17 cellular contexts compared by ENCODE assay signal in the genomic region with DNA sequence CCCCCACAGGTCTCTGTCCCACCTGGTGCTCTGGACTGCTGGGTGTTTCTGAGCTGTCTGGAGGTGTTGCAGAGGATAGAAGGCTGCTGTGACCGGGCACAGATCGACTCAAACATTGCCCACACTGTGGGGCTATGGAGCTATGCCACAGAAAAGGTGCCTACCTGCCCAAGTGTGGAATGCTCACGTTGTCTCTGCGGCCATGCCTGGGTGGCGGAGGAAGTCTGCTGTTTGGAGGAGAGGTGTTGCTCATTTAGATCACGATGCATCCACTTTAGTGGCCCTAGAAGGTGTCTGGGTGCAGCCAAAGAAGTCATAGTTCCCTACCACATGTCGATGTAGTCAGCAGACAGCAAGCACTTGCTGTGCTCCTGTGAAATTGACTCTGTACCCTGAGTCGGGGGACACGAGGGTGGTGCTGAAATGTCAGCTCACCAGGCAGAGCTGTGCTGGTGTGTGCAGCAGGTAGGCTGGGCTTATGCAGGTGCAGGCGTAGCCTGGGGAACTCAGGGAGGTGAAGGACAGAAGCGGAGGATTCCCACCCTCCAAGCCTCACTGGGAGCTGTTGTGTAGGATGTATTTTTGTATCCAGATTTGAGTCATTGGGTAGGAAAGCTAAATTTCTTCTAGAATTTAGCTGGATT. TPM values are rescaled to one million over a fixed set of nuclear protein-coding genes. Genes with fewer than 3 reads are reported as not detected.
A peak's percentile ranks its signal among the peaks of the same experiment; 100 is the strongest.
DNase-seq lines count a peak whose midpoint lies in the region; ATAC-seq, FAIRE-seq and TF ChIP-seq lines count a peak whose summit lies in the region.
"Had no signal": no experiment of that assay in that cellular context is flagged by ENCODE, and none has a peak within 500 bp of the region (broad histone marks: within the 10 kb centered on the region; RNA-seq: fewer than 3 reads in every experiment).

No MANE protein-coding gene starts in this region.

- intact Hi-C loops in activated CD4-positive, alpha-beta memory T cell treated with anti-CD3 and anti-CD28 coated beads for 36 hours (cut with micrococcal nuclease) = no loop called here
- intact Hi-C loops in esophagus squamous epithelium (cut with DNase I) = no loop called here

- no peak for TF ChIP-seq POLR2A in H1 (IDR thresholded peaks at IDR 0.05; ENCODE audit: control extremely low read depth in 1 of 2, low read depth in 2 of 2, low read length in 2 of 2)
- no peak for TF ChIP-seq POLR2A in esophagus squamous epithelium (IDR thresholded peaks at IDR 0.05)

- H3K23me2 ChIP-seq in H1 (ENCODE audit: low read depth, low read length) = no peaks in the 10 kb centered on the region

- H3K4me1 Mint-ChIP-seq in GM23338 = peaks cover 13% of the 10 kb centered on the region
- peaks cover 40% of the 10 kb centered on the region for H3K4me1 Mint-ChIP-seq in activated CD4-positive, alpha-beta memory T cell treated with anti-CD3 and anti-CD28 coated beads for 36 hours (ENCODE audit: low read depth)

- TF ChIP-seq CTCF in GM23338 (conservative IDR thresholded peaks at IDR 0.05; ENCODE audit: low read depth in 2 of 2) (no peak), H1 (IDR thresholded peaks at IDR 0.05; ENCODE audit: control extremely low read depth in 1 of 3, insufficient read depth in 1 of 3, low read depth in 1 of 3, low read length in 3 of 3) (no peak), esophagus squamous epithelium (IDR thresholded peaks at IDR 0.05) (no peak)

- no peaks in the 10 kb centered on the region for H3K9me2 ChIP-seq in GM23338 (ENCODE audit: insufficient read depth)

- H3K4me1 ChIP-seq in GM23338 (ENCODE audit: insufficient read depth) (peaks cover 4% of the 10 kb centered on the region; the same call in 1 of the 2 replicates), H1 (replicated peaks in 1 of 4; ENCODE audit: control insufficient read depth in 3 of 4, insufficient read depth in 4 of 4, low read length in 3 of 4) (peaks cover 0 to 4% (median 0%) of the 10 kb centered on the region in 4 experiments; a peak in 2 of 7 replicates), esophagus squamous epithelium (no peaks in the 10 kb centered on the region)
- H3K4me1 ChIP-seq: esophagus muscularis mucosa had no signal

- peaks cover 33% of the 10 kb centered on the region for H3K36me3 Mint-ChIP-seq in GM23338 (ENCODE audit: low read depth)
- H3K36me3 Mint-ChIP-seq in activated CD4-positive, alpha-beta memory T cell treated with anti-CD3 and anti-CD28 coated beads for 36 hours = peaks cover 52% of the 10 kb centered on the region

- CTCF ChIA-PET in activated CD4-positive, alpha-beta memory T cell treated with anti-CD3 and anti-CD28 coated beads for 36 hours (lab: Charles Lee) = interaction anchor here (1.8 kb wide), 1 partner anchor 61 kb away, joined by 5 read pairs; no protein-coding TSS in a partner anchor
- CTCF ChIA-PET in H1 (lab: Charles Lee; ENCODE audit: partially characterized antibody) = interaction anchor here (0.6 to 4.0 kb wide), 7 partner anchors 10 to 248 kb away, joined by 3 to 14 read pairs (median 6); no protein-coding TSS in a partner anchor

- H3K56ac ChIP-seq in H1 (replicated peaks; ENCODE audit: insufficient read length, low read depth, low read length) = no peak overlapping the region

- TF ChIP-seq RAD21 in H1 (IDR thresholded peaks at IDR 0.05 in 1 of 2, conservative IDR thresholded peaks at IDR 0.05 in 1 of 2; ENCODE audit: low read depth in 2 of 2, low read length in 2 of 2) = no peak

- H2AFZ ChIP-seq in GM23338 (no peak overlapping the region), H1 (ENCODE audit: low read length) (no peak overlapping the region)

- H3K4me3 ChIP-seq in GM23338 (no peak overlapping the region), H1 (ENCODE audit: extremely low read depth in 1 of 4, insufficient read depth in 2 of 4, low read depth in 3 of 4, low read length in 4 of 4) (no peak overlapping the region), esophagus squamous epithelium (no peak overlapping the region)
- H3K4me3 ChIP-seq: esophagus muscularis mucosa had no signal

- peaks cover 25% of the 10 kb centered on the region for H4K20me1 ChIP-seq in GM23338 (replicated peaks; ENCODE audit: insufficient read depth)
- peaks cover 9 to 11% of the 10 kb centered on the region in 2 experiments for H4K20me1 ChIP-seq in H1 (replicated peaks in 1 of 2; ENCODE audit: control insufficient read depth in 1 of 2, insufficient read depth in 2 of 2, low read length in 2 of 2)

- WGBS in H1 (ENCODE audit: extremely low coverage in 1 of 2, insufficient coverage in 1 of 2, insufficient read length in 1 of 2, insufficient replicate concordance in 2 of 2, low coverage in 1 of 2, low lambda C conversion rate in 2 of 2, missing lambda C conversion rate in 1 of 2), 2 experiments = 89% methylated on average over 11 of the region's 11 CpGs; no CpG with 5 or more reads in 1 of the 2 experiments
- 96 to 100% methylated on average over 3 to 5 of the region's 11 CpGs for WGBS in esophagus squamous epithelium, 2 donors

- peak overlapping the region; percentile 64; the same call in 1 of the 2 replicates for H3K27ac Mint-ChIP-seq in GM23338
- H3K27ac Mint-ChIP-seq in activated CD4-positive, alpha-beta memory T cell treated with anti-CD3 and anti-CD28 coated beads for 36 hours = peak overlapping the region; percentile 35

- no peak overlapping the region for H3K4me2 ChIP-seq in GM23338
- H3K4me2 ChIP-seq in H1 (ENCODE audit: insufficient read depth in 1 of 2, low read depth in 2 of 2, low read length in 2 of 2) = no peak overlapping the region

- no peak for FAIRE-seq in H1 (lab: Jason Lieb, UNC)

- ATAC-seq in GM23338 (no peak), GM18868 (IDR thresholded peaks at IDR 0.05; ENCODE audit: unreplicated experiment) (no peak), HG02798 (IDR thresholded peaks at IDR 0.05; ENCODE audit: poor library complexity, unreplicated experiment) (no peak)
- ATAC-seq: left cardiac atrium had no signal

- no peak overlapping the region for H2AK5ac ChIP-seq in H1 (ENCODE audit: low read depth, low read length)

- H3K27me3 ChIP-seq in GM23338 (ENCODE audit: insufficient read depth) (no peaks in the 10 kb centered on the region), H1 (replicated peaks in 1 of 4; ENCODE audit: control insufficient read depth in 3 of 4, extremely low read depth in 1 of 4, insufficient read depth in 3 of 4, low read length in 3 of 4) (no peaks in the 10 kb centered on the region), esophagus squamous epithelium (no peaks in the 10 kb centered on the region)
- H3K27me3 ChIP-seq: esophagus muscularis mucosa had no signal

- H3K27me3 Mint-ChIP-seq in GM23338 (ENCODE audit: insufficient read depth, low read depth, poor library complexity) = peaks cover 7% of the 10 kb centered on the region
- no peaks in the 10 kb centered on the region for H3K27me3 Mint-ChIP-seq in activated CD4-positive, alpha-beta memory T cell treated with anti-CD3 and anti-CD28 coated beads for 36 hours

- H3K9me3 Mint-ChIP-seq in GM23338 = no peaks in the 10 kb centered on the region
- no peaks in the 10 kb centered on the region for H3K9me3 Mint-ChIP-seq in activated CD4-positive, alpha-beta memory T cell treated with anti-CD3 and anti-CD28 coated beads for 36 hours
- H3K9me3 Mint-ChIP-seq: activated T-cell treated with anti-CD3 and anti-CD28 coated beads, Interleukin-2, amount 50 U/mL, for 4 hours had no signal

- no peak overlapping the region for H3K14ac ChIP-seq in H1 (ENCODE audit: insufficient read length)

- no peak overlapping the region for H3K18ac ChIP-seq in H1 (ENCODE audit: extremely low read depth, low read length)

- H3K4me3 Mint-ChIP-seq in GM23338 = no peak overlapping the region
- H3K4me3 Mint-ChIP-seq in activated CD4-positive, alpha-beta memory T cell treated with anti-CD3 and anti-CD28 coated beads for 36 hours = no peak overlapping the region
- H3K4me3 Mint-ChIP-seq: activated T-cell treated with anti-CD3 and anti-CD28 coated beads, Interleukin-2, amount 50 U/mL, for 4 hours had no signal

- H4K5ac ChIP-seq in H1 (ENCODE audit: insufficient read length, low read depth, low read length) = no peak overlapping the region

- no peak overlapping the region for H2BK12ac ChIP-seq in H1 (ENCODE audit: low read depth, low read length)

- no peaks in the 10 kb centered on the region for H3F3A ChIP-seq in GM23338 (replicated peaks; ENCODE audit: low read depth)

- no peak overlapping the region for H3K4ac ChIP-seq in H1 (replicated peaks; ENCODE audit: insufficient read length, low read depth, low read length)

- H2BK15ac ChIP-seq in H1 (ENCODE audit: low read length) = no peak overlapping the region

- H3K79me2 ChIP-seq in GM23338 (replicated peaks; ENCODE audit: insufficient read depth) (peaks cover 7% of the 10 kb centered on the region), H1 (ENCODE audit: control insufficient read depth in 1 of 2, insufficient read depth in 2 of 2, low read length in 2 of 2) (no peaks in the 10 kb centered on the region; a peak in 1 of 4 replicates)

- H3K27ac ChIP-seq in GM23338 (ENCODE audit: low read depth) (no peak overlapping the region), H1 (ENCODE audit: low read depth, low read length) (no peak overlapping the region), esophagus squamous epithelium (no peak overlapping the region)
- H3K27ac ChIP-seq: esophagus muscularis mucosa had no signal

- H2BK120ac ChIP-seq in H1 (replicated peaks; ENCODE audit: low read depth, low read length) = no peak overlapping the region

- peaks cover 5% of the 10 kb centered on the region; the same call in 1 of the 2 replicates for H3K79me1 ChIP-seq in H1 (ENCODE audit: low read depth, low read length)

- H3K9me3 ChIP-seq in H1 (ENCODE audit: insufficient read depth in 2 of 2, low read depth in 1 of 2, low read length in 1 of 2) = no peaks in the 10 kb centered on the region
- H3K9me3 ChIP-seq in esophagus squamous epithelium = no peaks in the 10 kb centered on the region
- H3K9me3 ChIP-seq: esophagus muscularis mucosa had no signal

- H3K23ac ChIP-seq in H1 (ENCODE audit: insufficient read length) = no peak overlapping the region

- no peak for DNase-seq in GM23338 (ENCODE audit: low spot score)
- no peak for DNase-seq in activated CD4-positive, alpha-beta memory T cell treated with anti-CD3 and anti-CD28 coated beads for 36 hours
- DNase-seq in H1 (ENCODE audit: low read depth in 1 of 2, low spot score in 2 of 2) = no peak
- peak in 38 of 56 donors; percentile 30 to 90 (median 66) for DNase-seq in nucleus accumbens (lab: John Stamatoyannopoulos, UW)
- no peak for DNase-seq in esophagus squamous epithelium (lab: John Stamatoyannopoulos, UW)
- DNase-seq: activated CD4-positive, alpha-beta T cell treated with anti-CD3 and anti-CD28 coated beads for 48 hours; activated T-cell treated with anti-CD3 and anti-CD28 coated beads, Interleukin-2, amount 50 U/mL, for 4 hours; AML-193; Calu3; effector CD4-positive, alpha-beta T cell; GOT3; left cardiac atrium; NCI-H1105; NCI-H526 treated with DMSO at 0.1 percent for 48 hours had no signal

- no peak overlapping the region for H2BK20ac ChIP-seq in H1 (ENCODE audit: low read length)

- H3K36me3 ChIP-seq in GM23338 (ENCODE audit: insufficient read depth) (peaks cover 13% of the 10 kb centered on the region; the same call in 1 of the 2 replicates), H1 (ENCODE audit: control insufficient read depth in 2 of 4, insufficient read depth in 4 of 4, low read length in 3 of 4) (peaks cover 5 to 29% (median 9%) of the 10 kb centered on the region in 4 experiments; a peak in 7 of 8 replicates), esophagus squamous epithelium (peaks cover 7 to 100% (median 30%) of the 10 kb centered on the region in 3 donors)

- no peak overlapping the region for H4K91ac ChIP-seq in H1 (replicated peaks; ENCODE audit: insufficient read length, low read length)

- H4K8ac ChIP-seq in H1 (ENCODE audit: extremely low read depth, insufficient read depth, low read length) = no peak overlapping the region

- H2BK5ac ChIP-seq in H1 (ENCODE audit: low read depth, low read length) = peak overlapping the region; percentile 1; the same call in 1 of the 2 replicates

- no peak for TF ChIP-seq EP300 in H1 (IDR thresholded peaks at IDR 0.05; ENCODE audit: borderline replicate concordance in 1 of 2, low read depth in 2 of 2, low read length in 2 of 2)

- no peak overlapping the region; a peak in 2 of 7 replicates for H3K9ac ChIP-seq in H1 (replicated peaks in 1 of 4; ENCODE audit: extremely low read depth in 1 of 4, low read depth in 3 of 4, low read length in 3 of 4)

- POLR2A ChIA-PET in activated CD4-positive, alpha-beta memory T cell treated with anti-CD3 and anti-CD28 coated beads for 36 hours (lab: Charles Lee) = interaction anchor here (0.6 to 1.6 kb wide), 3 partner anchors 9 to 28 kb away, joined by 3 to 8 read pairs (median 5); no protein-coding TSS in a partner anchor
- POLR2A ChIA-PET in H1 (lab: Charles Lee; ENCODE audit: partially characterized antibody) = no interaction called here

RNA-seq across cellular contexts. Expression of gene PWP2, which starts 32.8 kb away (rescaled TPM):
- 59.2 and 64.9 TPM in 2 replicates for total RNA-seq in GM23338 (2014; rRNA removed; shearing (Covaris generic))
- 17.6 and 18.2 TPM in 2 replicates for polyA plus RNA-seq in GM23338 (2016; fragmentation: Nextera tagmentation; extraction: Ambion mirVana)
- total RNA-seq in activated CD4-positive, alpha-beta memory T cell treated with anti-CD3 and anti-CD28 coated beads for 36 hours = 10 to 100 TPM; 38.5 to 39.8 TPM
- total RNA-seq in H1 (2021; fragmentation: NEBNext Ultra II Directional; extraction: Animal tissue kit (Norgen Biotek cat#: 25700)) = 6.7 and 11.8 TPM in 2 replicates
- 4.3 and 4.4 TPM in 2 replicates for polyA plus RNA-seq in H1 (2011; rRNA removed)
- polyA plus RNA-seq in H1 (2011; cell fraction: cytosol; rRNA removed) = 6.4 TPM
- polyA plus RNA-seq in H1 (2011; cell fraction: nucleus; rRNA removed) = 32.4 TPM
- 4.5 to 12.2 TPM (median 9.8 TPM) in 4 replicates for polyA plus RNA-seq in H1 (2012, experiment 1 of 2)
- polyA plus RNA-seq in H1 (2012, experiment 2 of 2) = 7.7 TPM
- 1.8 TPM for polyA plus RNA-seq in H1 (2013, experiment 1 of 2)
- 0.77 TPM for polyA plus RNA-seq in H1 (2013, experiment 2 of 2)
- polyA minus RNA-seq in H1 (2011; rRNA and poly(A)+ RNA removed) = 11.8 and 13.2 TPM in 2 replicates
- polyA minus RNA-seq in H1 (2011; cell fraction: cytosol; rRNA and poly(A)+ RNA removed) = 10.4 TPM
- polyA minus RNA-seq in H1 (2011; cell fraction: nucleus; rRNA and poly(A)+ RNA removed) = 14.9 TPM
- 10 to 100 TPM in 1 of 4 donors, 1 to 10 TPM in 3; 5.4 to 18.3 (median 6.6) TPM for total RNA-seq in esophagus squamous epithelium

RNA-seq across cellular contexts. Expression of gene GATD3, which starts 59.0 kb away (rescaled TPM):
- total RNA-seq in GM23338 (2014; rRNA removed; shearing (Covaris generic)) = 43.4 and 58.4 TPM in 2 replicates
- 37.5 and 44.1 TPM in 2 replicates for polyA plus RNA-seq in GM23338 (2016; fragmentation: Nextera tagmentation; extraction: Ambion mirVana)
- 10 to 100 TPM; 40.1 to 44.9 TPM for total RNA-seq in activated CD4-positive, alpha-beta memory T cell treated with anti-CD3 and anti-CD28 coated beads for 36 hours
- 5.4 and 9.7 TPM in 2 replicates for total RNA-seq in H1 (2021; fragmentation: NEBNext Ultra II Directional; extraction: Animal tissue kit (Norgen Biotek cat#: 25700))
- 17.9 and 24.8 TPM in 2 replicates for polyA plus RNA-seq in H1 (2011; rRNA removed)
- 18.6 TPM for polyA plus RNA-seq in H1 (2011; cell fraction: cytosol; rRNA removed)
- polyA plus RNA-seq in H1 (2011; cell fraction: nucleus; rRNA removed) = 31.5 TPM
- 10.0 to 15.4 TPM (median 13.2 TPM) in 4 replicates for polyA plus RNA-seq in H1 (2012, experiment 1 of 2)
- polyA plus RNA-seq in H1 (2012, experiment 2 of 2) = 13.9 TPM
- 10.2 TPM for polyA plus RNA-seq in H1 (2013, experiment 1 of 2)
- polyA plus RNA-seq in H1 (2013, experiment 2 of 2) = 11.4 TPM
- polyA minus RNA-seq in H1 (2011; rRNA and poly(A)+ RNA removed) = 13.5 and 18.0 TPM in 2 replicates
- 11.0 TPM for polyA minus RNA-seq in H1 (2011; cell fraction: cytosol; rRNA and poly(A)+ RNA removed)
- 22.2 TPM for polyA minus RNA-seq in H1 (2011; cell fraction: nucleus; rRNA and poly(A)+ RNA removed)
- 10 to 100 TPM in 2 of 4 donors, 1 to 10 TPM in 2; 4.2 to 23.8 (median 9.0) TPM for total RNA-seq in esophagus squamous epithelium

Comparison
In these comparisons a context has a peak if more than half of its experiments do, and no peak if none do; other contexts are left out.
1. DNase-seq: peak in nucleus accumbens (38 of 56); none in GM23338 (single experiment), activated CD4-positive, alpha-beta memory T cell treated with anti-CD3 and anti-CD28 coated beads for 36 hours (single experiment), H1 (0 of 2) and esophagus squamous epithelium (single experiment).